ENCODE assay signal across 19 cellular contexts in genomic region chr17:46948544-46948943, GRCh38. TPM values are rescaled to one million over a fixed set of nuclear protein-coding genes. Genes with fewer than 3 reads are reported as not detected.
DNase-seq lines count a peak whose midpoint lies in the region; ATAC-seq, FAIRE-seq and TF ChIP-seq lines count a peak whose summit lies in the region.
"Had no signal": no experiment of that assay in that cellular context is flagged by ENCODE, and none has a peak within 500 bp of the region (broad histone marks: within the 10 kb centered on the region; RNA-seq: fewer than 3 reads in every experiment).

No MANE protein-coding gene starts in this region.

- H3K27ac ChIP-seq in WERI-Rb-1: no peak overlapping the region
- H3K27ac ChIP-seq: 22Rv1, A549, C4-2B had no signal

- H3K36me3 ChIP-seq in WERI-Rb-1: no peaks in the 10 kb centered on the region
- H3K36me3 ChIP-seq: HAP-1 had no signal

- no peaks in the 10 kb centered on the region for H3K27me3 Mint-ChIP-seq in effector memory CD8-positive, alpha-beta T cell
- H3K27me3 Mint-ChIP-seq: CD4-positive, alpha-beta T cell had no signal

- no peaks in the 10 kb centered on the region for H3K9me3 Mint-ChIP-seq in effector memory CD8-positive, alpha-beta T cell
- H3K9me3 Mint-ChIP-seq: CD4-positive, alpha-beta T cell had no signal

- no peak for FAIRE-seq in H54 (lab: Jason Lieb, UNC)
- FAIRE-seq: A549, D721Med, H1 had no signal

- peak; percentile 44 for ATAC-seq in esophagus mucosa
- no peak for ATAC-seq in effector memory CD8-positive, alpha-beta T cell (replicated peaks)
- ATAC-seq: A549 had no signal

- H3K4me3 ChIP-seq in WERI-Rb-1 (ENCODE audit: low read depth, low read length): no peak overlapping the region
- H3K4me3 ChIP-seq: A549, HAP-1 had no signal

- no peaks in the 10 kb centered on the region for H3K27me3 ChIP-seq in WERI-Rb-1 (ENCODE audit: insufficient read depth, low read depth, severe bottlenecking)

- DNase-seq in NCI-H82 (lab: John Stamatoyannopoulos, UW) (peak; percentile 23), NCI-H82 treated with DMSO at 0.1 percent for 48 hours (lab: John Stamatoyannopoulos, UW; ENCODE audit: unreplicated experiment) (no peak), WERI-Rb-1 (peak; percentile 55), H54 (ENCODE audit: insufficient read length, low spot score) (no peak)
- no peak for DNase-seq in activated CD8-positive, alpha-beta memory T cell treated with anti-CD3 and anti-CD28 coated beads for 24 hours
- no peak for DNase-seq in effector memory CD8-positive, alpha-beta T cell
- DNase-seq: AML-193; Caco-2; CD4-positive, alpha-beta T cell; GDM1; IMR-90 had no signal

- no peaks in the 10 kb centered on the region for H3K9me3 ChIP-seq in WERI-Rb-1 (ENCODE audit: severe bottlenecking)
- H3K9me3 ChIP-seq: A549, Caco-2, HAP-1 had no signal

- no peak for TF ChIP-seq POLR2A in H54 (IDR thresholded peaks at IDR 0.05; ENCODE audit: low read depth, low read length)

- H3K27ac Mint-ChIP-seq in effector memory CD8-positive, alpha-beta T cell: no peak overlapping the region
- H3K27ac Mint-ChIP-seq: CD4-positive, alpha-beta T cell had no signal

- H3K4me3 Mint-ChIP-seq in effector memory CD8-positive, alpha-beta T cell: no peak overlapping the region
- H3K4me3 Mint-ChIP-seq: CD4-positive, alpha-beta T cell had no signal

- H3K36me3 Mint-ChIP-seq in effector memory CD8-positive, alpha-beta T cell (ENCODE audit: insufficient read depth): peaks cover 3% of the 10 kb centered on the region

- no peak for TF ChIP-seq CTCF in WERI-Rb-1 (IDR thresholded peaks at IDR 0.05; ENCODE audit: low read depth, low read length)

- peaks cover 17 to 18% of the 10 kb centered on the region in 2 donors for H3K4me1 Mint-ChIP-seq in effector memory CD8-positive, alpha-beta T cell (ENCODE audit: low read depth in 2 of 2)

RNA-seq across cellular contexts. Expression of gene GOSR2, which starts 25.6 kb away (rescaled TPM):
- 21.4 TPM for total RNA-seq in esophagus mucosa

RNA-seq across cellular contexts. Expression of gene RPRML, which starts 30.5 kb away (rescaled TPM):
- total RNA-seq in esophagus mucosa: not detected
- total RNA-seq: Caco-2; CD4-positive, alpha-beta T cell; HT-29; IMR-90 had no signal

Comparison
In these comparisons a context has a peak if more than half of its experiments do, and no peak if none do; other contexts are left out.
1. DNase-seq: peak in NCI-H82 (single experiment) and WERI-Rb-1 (single experiment); none in NCI-H82 treated with DMSO at 0.1 percent for 48 hours (single experiment), activated CD8-positive, alpha-beta memory T cell treated with anti-CD3 and anti-CD28 coated beads for 24 hours (single experiment), H54 (single experiment) and effector memory CD8-positive, alpha-beta T cell (0 of 3).